Comparison of ENCODE assay signal across 27 cellular contexts in genomic region chr13:86976521-86977324, GRCh38.
DNase-seq lines count a peak whose midpoint lies in the region; ATAC-seq, FAIRE-seq and TF ChIP-seq lines count a peak whose summit lies in the region.
"Had no signal": no experiment of that assay in that cellular context is flagged by ENCODE, and none has a peak within 500 bp of the region (broad histone marks: within the 10 kb centered on the region; RNA-seq: fewer than 3 reads in every experiment).

No MANE protein-coding gene starts in this region.

- no peaks in the 10 kb centered on the region for H3K4me1 ChIP-seq in smooth muscle cell (ENCODE audit: low read depth)
- H3K4me1 ChIP-seq: ascending aorta, upper lobe of right lung had no signal

- no peak overlapping the region for H3K4me3 ChIP-seq in smooth muscle cell
- H3K4me3 ChIP-seq: ascending aorta, hepatocyte, SK-N-MC, upper lobe of right lung had no signal

- peak; percentile 26 for DNase-seq in HCEC 1CT
- DNase-seq in RKO (ENCODE audit: low spot score) = peak; percentile 49
- no peak for DNase-seq in smooth muscle cell (lab: John Stamatoyannopoulos, UW; ENCODE audit: unreplicated experiment)
- no peak for DNase-seq in putamen (ENCODE audit: low spot score)
- no peak for DNase-seq in CD1c-positive myeloid dendritic cell (ENCODE audit: extremely low spot score)
- DNase-seq: activated CD4-positive, alpha-beta T cell treated with anti-CD3 and anti-CD28 coated beads, Interleukin-2, amount 50 U/mL, for 4 hours; activated CD8-positive, alpha-beta memory T cell treated with anti-CD3 and anti-CD28 coated beads, Interleukin-2, amount 10 ng/mL, durations not matched to agents 7 days and 5 days; activated gamma-delta T cell; activated naive CD8-positive, alpha-beta T cell treated with anti-CD3 and anti-CD28 coated beads for 36 hours; activated T-cell treated with anti-CD3 and anti-CD28 coated beads, Interleukin-2, amount 50 U/mL, for 4 hours; C1 segment of cervical spinal cord; central memory CD4-positive, alpha-beta T cell; DND-41; H9; NCI-H1048; NCI-H2171; nephron progenitor cell; small intestine; stimulated activated naive CD8-positive, alpha-beta T cell treated with anti-CD3 and anti-CD28 coated beads, Interleukin-15, Interleukin-2, amounts not matched to agents 100 U/mL and 50 U/mL, for 24 hours; upper lobe of right lung had no signal

- no peaks in the 10 kb centered on the region for H4K20me1 ChIP-seq in smooth muscle cell (ENCODE audit: low read depth)

- no peak for TF ChIP-seq CTCF in smooth muscle cell (IDR thresholded peaks at IDR 0.05; ENCODE audit: borderline replicate concordance, insufficient read depth, poor library complexity, severe bottlenecking)

- H2AFZ ChIP-seq in smooth muscle cell (ENCODE audit: low read depth) = peak overlapping the region; percentile 22
- H2AFZ ChIP-seq: hepatocyte had no signal

- H3F3A ChIP-seq in smooth muscle cell (ENCODE audit: low read depth) = no peaks in the 10 kb centered on the region

- H3K27me3 ChIP-seq in smooth muscle cell (ENCODE audit: low read depth) = no peaks in the 10 kb centered on the region
- H3K27me3 ChIP-seq: ascending aorta, hepatocyte, upper lobe of right lung had no signal

- peak; percentile 37 for FAIRE-seq in endometrium (lab: Jason Lieb, UNC)
- FAIRE-seq: small intestine had no signal

- no peaks in the 10 kb centered on the region for H3K79me2 ChIP-seq in smooth muscle cell (ENCODE audit: low read depth)
- H3K79me2 ChIP-seq: hepatocyte had no signal

- no peak for ATAC-seq in HG03432 (IDR thresholded peaks at IDR 0.05; ENCODE audit: unreplicated experiment)
- ATAC-seq: activated CD4-positive, CD25-positive, alpha-beta regulatory T cell treated with anti-CD3 and anti-CD28 coated beads, Interleukin-2, amount 50 U/mL, for 24 hours; activated CD8-positive, alpha-beta memory T cell treated with anti-CD3 and anti-CD28 coated beads, Interleukin-2, amount 10 ng/mL, durations not matched to agents 7 days and 5 days; activated T-cell treated with anti-CD3 and anti-CD28 coated beads, Interleukin-2, amount 50 U/mL, for 4 hours; esophagus mucosa; stimulated activated naive CD8-positive, alpha-beta T cell treated with anti-CD3 and anti-CD28 coated beads, Interleukin-15, Interleukin-2, amounts not matched to agents 100 U/mL and 50 U/mL, for 24 hours; upper lobe of right lung had no signal

- no peak overlapping the region for H3K9ac ChIP-seq in smooth muscle cell (ENCODE audit: low read depth)

- H3K27ac ChIP-seq in smooth muscle cell (ENCODE audit: low read depth) = no peak overlapping the region
- H3K27ac ChIP-seq: ascending aorta, hepatocyte, SK-N-MC, upper lobe of right lung had no signal

- no peaks in the 10 kb centered on the region for H3K9me3 ChIP-seq in smooth muscle cell (replicated peaks; ENCODE audit: low read depth)
- H3K9me3 ChIP-seq: ascending aorta, upper lobe of right lung had no signal

- H3K36me3 ChIP-seq in smooth muscle cell (ENCODE audit: low read depth) = no peaks in the 10 kb centered on the region
- H3K36me3 ChIP-seq: ascending aorta, upper lobe of right lung had no signal

- no peak overlapping the region for H3K4me2 ChIP-seq in smooth muscle cell
- H3K4me2 ChIP-seq: hepatocyte had no signal

- 76% methylated on average over 4 of the region's 4 CpGs for WGBS in smooth muscle cell (ENCODE audit: low lambda C conversion rate)

Comparison
In these comparisons a context has a peak if more than half of its experiments do, and no peak if none do; other contexts are left out.
1. DNase-seq: peak in HCEC 1CT (single experiment) and RKO (single experiment); none in smooth muscle cell (single experiment), putamen (single experiment) and CD1c-positive myeloid dendritic cell (single experiment).